In the genomic region with DNA sequence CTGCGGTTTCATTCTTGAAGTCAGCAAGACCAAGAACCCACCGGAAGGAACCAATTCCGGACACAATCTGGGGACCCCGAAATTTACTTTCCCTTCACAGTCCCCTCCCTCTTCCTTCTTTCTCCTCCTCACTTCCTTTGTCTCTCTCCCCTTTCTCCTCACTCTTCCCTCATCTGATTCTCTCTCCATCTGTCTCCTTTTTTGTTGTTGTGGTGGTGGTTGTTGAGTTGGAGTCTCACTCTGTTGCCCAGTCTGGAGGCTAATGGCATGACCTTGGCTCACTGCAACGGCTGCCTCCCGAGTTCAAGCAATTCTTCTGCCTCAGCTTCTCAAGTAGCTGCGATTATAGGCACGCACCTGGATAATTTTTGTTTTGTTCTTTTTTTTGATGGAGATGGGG, we compare ENCODE assay signal across 23 cellular contexts. TPM values are rescaled to one million over a fixed set of nuclear protein-coding genes. Genes with fewer than 3 reads are reported as not detected.
DNase-seq lines count a peak whose midpoint lies in the region; ATAC-seq and TF ChIP-seq lines count a peak whose summit lies in the region.
"Had no signal": no experiment of that assay in that cellular context is flagged by ENCODE, and none has a peak within 500 bp of the region (broad histone marks: within the 10 kb centered on the region; RNA-seq: fewer than 3 reads in every experiment).

No MANE protein-coding gene starts in this region.

- no peak overlapping the region for H2AK5ac ChIP-seq in mesendoderm (ENCODE audit: low read length)

- H3K18ac ChIP-seq in mesendoderm (ENCODE audit: low read length) = no peak overlapping the region

- H3K27ac ChIP-seq in BLaER1 treated with 17β-estradiol and CSF1 and Interleukin-3, amounts not matched to agents 10 nM and 100 nM = peak overlapping the region in 6 of 11 experiments; percentile 65 to 79 (median 70); a peak in 6 of 22 replicates
- peak overlapping the region; percentile 74; the same call in 1 of the 2 replicates for H3K27ac ChIP-seq in HUES64 (ENCODE audit: low read depth, low read length)
- H3K27ac ChIP-seq in RWPE2 (ENCODE audit: poor library complexity, severe bottlenecking) = peak overlapping the region; percentile 42
- peak overlapping the region; percentile 57 for H3K27ac ChIP-seq in mesendoderm (ENCODE audit: low read depth, low read length)

- no peaks in the 10 kb centered on the region for H4K20me1 ChIP-seq in BLaER1 treated with 17β-estradiol and CSF1 and Interleukin-3, amounts not matched to agents 10 nM and 100 nM

- TF ChIP-seq CTCF in RWPE2 (IDR thresholded peaks at IDR 0.05; ENCODE audit: poor library complexity, severe bottlenecking) = no peak

- H3K4me3 ChIP-seq in BLaER1 treated with 17β-estradiol and CSF1 and Interleukin-3, amounts not matched to agents 10 nM and 100 nM = no peak overlapping the region
- H3K4me3 ChIP-seq in HUES64 (ENCODE audit: low read length) (no peak overlapping the region), RWPE2 (ENCODE audit: severe bottlenecking) (no peak overlapping the region), mesendoderm (ENCODE audit: low read length) (no peak overlapping the region)
- H3K4me3 ChIP-seq: GM12878 had no signal

- no peak for DNase-seq in RWPE2 (ENCODE audit: low spot score)
- DNase-seq in mesendoderm = no peak
- DNase-seq in NCI-H146 treated with DMSO at 0.1 percent for 48 hours (lab: John Stamatoyannopoulos, UW; ENCODE audit: unreplicated experiment) = no peak
- DNase-seq: DMS79, HFFc6, KBM-7, MM.1S, NCI-H1092, NCI-H1436, NCI-H1930, NCI-H2227 treated with DMSO at 0.1 percent for 48 hours, NCI-H510A treated with DMSO at 0.1 percent for 48 hours, NCI-H748 treated with DMSO at 0.1 percent for 48 hours, RPMI8226, SIG-M5, SK-N-SH had no signal

- peak overlapping the region in 1 of 11 experiments; percentile 67; a peak in 4 of 22 replicates for H3K9ac ChIP-seq in BLaER1 treated with 17β-estradiol and CSF1 and Interleukin-3, amounts not matched to agents 10 nM and 100 nM
- H3K9ac ChIP-seq in HUES64 (ENCODE audit: low read depth, low read length) (no peak overlapping the region), mesendoderm (ENCODE audit: low read length) (no peak overlapping the region)
- H3K9ac ChIP-seq: SK-N-SH had no signal

- no peak overlapping the region for H4K8ac ChIP-seq in mesendoderm (ENCODE audit: low read depth, low read length)

- H3K9me3 ChIP-seq in BLaER1 treated with 17β-estradiol and CSF1 and Interleukin-3, amounts not matched to agents 10 nM and 100 nM (replicated peaks in 1 of 11) = peaks cover 0 to 8% (median 0%) of the 10 kb centered on the region in 11 experiments; a peak in 1 of 22 replicates
- no peaks in the 10 kb centered on the region for H3K9me3 ChIP-seq in HUES64 (ENCODE audit: insufficient read depth, low read depth, low read length)
- H3K9me3 ChIP-seq in RWPE2 (ENCODE audit: severe bottlenecking) = no peaks in the 10 kb centered on the region
- H3K9me3 ChIP-seq: SK-N-SH had no signal

- no peak overlapping the region for H3K23ac ChIP-seq in mesendoderm (ENCODE audit: low read length)

- no peaks in the 10 kb centered on the region for H3K79me2 ChIP-seq in mesendoderm (ENCODE audit: control insufficient read depth, insufficient read depth, low read length)

- no peak overlapping the region for H4K5ac ChIP-seq in mesendoderm (ENCODE audit: low read length)

- H2BK120ac ChIP-seq in mesendoderm (ENCODE audit: low read depth, low read length) = no peak overlapping the region

- H3K4me2 ChIP-seq in BLaER1 treated with 17β-estradiol and CSF1 and Interleukin-3, amounts not matched to agents 10 nM and 100 nM = peak overlapping the region in 8 of 11 experiments; percentile 30 to 69 (median 63); a peak in 8 of 22 replicates
- no peak overlapping the region for H3K4me2 ChIP-seq in mesendoderm (ENCODE audit: low read length)
- H3K4me2 ChIP-seq: SK-N-SH had no signal

- H2BK5ac ChIP-seq in mesendoderm (ENCODE audit: low read length) = no peak overlapping the region

- no peaks in the 10 kb centered on the region for H3K36me3 ChIP-seq in BLaER1 treated with 17β-estradiol and CSF1 and Interleukin-3, amounts not matched to agents 10 nM and 100 nM
- H3K36me3 ChIP-seq in HUES64 (ENCODE audit: insufficient read depth, low read length) = no peaks in the 10 kb centered on the region
- H3K36me3 ChIP-seq in RWPE2 (ENCODE audit: low read depth) = no peaks in the 10 kb centered on the region
- no peaks in the 10 kb centered on the region for H3K36me3 ChIP-seq in mesendoderm (ENCODE audit: control insufficient read depth, insufficient read depth, low read length)

- H3K56ac ChIP-seq in mesendoderm (ENCODE audit: low read length) = peak overlapping the region; percentile 7

- H3K4me1 ChIP-seq in BLaER1 treated with 17β-estradiol and CSF1 and Interleukin-3, amounts not matched to agents 10 nM and 100 nM = peaks cover 14 to 40% (median 26%) of the 10 kb centered on the region in 10 experiments
- H3K4me1 ChIP-seq in HUES64 (ENCODE audit: insufficient read depth, low read length) (peaks cover 16% of the 10 kb centered on the region), RWPE2 (ENCODE audit: insufficient read depth, poor library complexity, severe bottlenecking) (peaks cover 5% of the 10 kb centered on the region), mesendoderm (ENCODE audit: control insufficient read depth, low read depth, low read length) (no peaks in the 10 kb centered on the region)

- H2BK15ac ChIP-seq in mesendoderm (replicated peaks; ENCODE audit: low read depth) = no peak overlapping the region

- no peaks in the 10 kb centered on the region for H3K79me1 ChIP-seq in mesendoderm (ENCODE audit: low read length)

- ATAC-seq in RWPE2 (ENCODE audit: low read depth) (no peak), GM21723 (IDR thresholded peaks at IDR 0.05; ENCODE audit: unreplicated experiment) (no peak), HG03280 (IDR thresholded peaks at IDR 0.05; ENCODE audit: unreplicated experiment) (no peak)
- ATAC-seq in activated CD4-positive, CD25-positive, alpha-beta regulatory T cell treated with anti-CD3 and anti-CD28 coated beads, Interleukin-2, amount 50 U/mL, for 24 hours = no peak
- ATAC-seq: GM12878, HepG2 had no signal

- 85% methylated on average over 8 of the region's 8 CpGs for WGBS in HUES64
- no CpG with 5 or more reads among the region's 8 CpGs for WGBS in mesendoderm (ENCODE audit: extremely low coverage, insufficient coverage, low lambda C conversion rate)

- no peaks in the 10 kb centered on the region for H3K27me3 ChIP-seq in BLaER1 treated with 17β-estradiol and CSF1 and Interleukin-3, amounts not matched to agents 10 nM and 100 nM
- H3K27me3 ChIP-seq in HUES64 (ENCODE audit: insufficient read depth, low read length) = no peaks in the 10 kb centered on the region
- H3K27me3 ChIP-seq in RWPE2 (ENCODE audit: insufficient read depth, poor library complexity, severe bottlenecking) = no peaks in the 10 kb centered on the region
- no peaks in the 10 kb centered on the region for H3K27me3 ChIP-seq in mesendoderm (ENCODE audit: insufficient read depth, low read length, poor library complexity)

- H3K4ac ChIP-seq in mesendoderm (ENCODE audit: low read depth, low read length) = no peak overlapping the region

RNA-seq across cellular contexts. Expression of gene OR1M1, which starts 32.7 kb away (rescaled TPM):
- polyA plus RNA-seq in HUES64 (2013, experiment 1 of 2) = not detected
- polyA plus RNA-seq in HUES64 (2013, experiment 2 of 2) = not detected
- polyA plus RNA-seq in mesendoderm (2013, experiment 1 of 2) = not detected
- not detected for polyA plus RNA-seq in mesendoderm (2013, experiment 2 of 2)
- polyA plus RNA-seq: GM12878, HepG2, SK-N-SH had no signal

RNA-seq across cellular contexts. Expression of gene MUC16, which starts 44.0 kb away (rescaled TPM):
- polyA plus RNA-seq in HUES64 (2013, experiment 1 of 2) = 0.05 TPM
- 0.06 TPM for polyA plus RNA-seq in HUES64 (2013, experiment 2 of 2)
- polyA plus RNA-seq in mesendoderm (2013, experiment 1 of 2) = 0.01 TPM
- polyA plus RNA-seq in mesendoderm (2013, experiment 2 of 2) = 0.03 TPM
- polyA plus RNA-seq: HepG2, SK-N-SH had no signal

RNA-seq across cellular contexts. Expression of gene OR7G2, which starts 53.1 kb away (rescaled TPM):
- polyA plus RNA-seq in HUES64 (2013, experiment 1 of 2) = not detected
- polyA plus RNA-seq in HUES64 (2013, experiment 2 of 2) = not detected
- not detected for polyA plus RNA-seq in mesendoderm (2013, experiment 1 of 2)
- polyA plus RNA-seq in mesendoderm (2013, experiment 2 of 2) = not detected
- polyA plus RNA-seq: GM12878, HepG2, SK-N-SH had no signal
